ENCODE assay signal across 9 cellular contexts in genomic region chr2:160293401-160293911, GRCh38.
A peak's percentile ranks its signal among the peaks of the same experiment; 100 is the strongest.
DNase-seq lines count a peak whose midpoint lies in the region; ATAC-seq and TF ChIP-seq lines count a peak whose summit lies in the region.
"Had no signal": no experiment of that assay in that cellular context is flagged by ENCODE, and none has a peak within 500 bp of the region (broad histone marks: within the 10 kb centered on the region; RNA-seq: fewer than 3 reads in every experiment).

No MANE protein-coding gene starts in this region.

- no peaks in the 10 kb centered on the region for H3K9me3 Mint-ChIP-seq in neural crest cell
- H3K9me3 Mint-ChIP-seq in activated CD4-positive, alpha-beta memory T cell treated with anti-CD3 and anti-CD28 coated beads, Interleukin-2, amount 10 ng/mL, durations not matched to agents 7 days and 5 days = no peaks in the 10 kb centered on the region

- intact Hi-C loops in head of caudate nucleus (cut with DNase I) = no loop called here

- peaks cover 21% of the 10 kb centered on the region for H3K4me1 Mint-ChIP-seq in neural crest cell
- H3K4me1 Mint-ChIP-seq in activated CD4-positive, alpha-beta memory T cell treated with anti-CD3 and anti-CD28 coated beads, Interleukin-2, amount 10 ng/mL, durations not matched to agents 7 days and 5 days = peaks cover 49% of the 10 kb centered on the region

- TF ChIP-seq CTCF in AG09319 (IDR thresholded peaks at IDR 0.05; ENCODE audit: low read depth, low read length) = no peak
- no peak for TF ChIP-seq CTCF in fibroblast of mammary gland (conservative IDR thresholded peaks at IDR 0.05; ENCODE audit: control insufficient read depth, insufficient read depth, low read depth, low read length)
- TF ChIP-seq CTCF in neural crest cell (conservative IDR thresholded peaks at IDR 0.05) = no peak

- no peak for ATAC-seq in HG03469 (IDR thresholded peaks at IDR 0.05; ENCODE audit: unreplicated experiment)

- H3K4me3 Mint-ChIP-seq in neural crest cell = no peak overlapping the region
- H3K4me3 Mint-ChIP-seq in activated CD4-positive, alpha-beta memory T cell treated with anti-CD3 and anti-CD28 coated beads, Interleukin-2, amount 10 ng/mL, durations not matched to agents 7 days and 5 days = no peak overlapping the region

- CTCF ChIA-PET in activated CD4-positive, alpha-beta memory T cell treated with anti-CD3 and anti-CD28 coated beads, Interleukin-2, amount 10 ng/mL, durations not matched to agents 7 days and 5 days (lab: Charles Lee) = interaction anchor here (0.9 to 1.5 kb wide), 3 partner anchors 17 to 23 kb away, joined by 3 to 5 read pairs (median 4); no protein-coding TSS in a partner anchor

- POLR2A ChIA-PET in activated CD4-positive, alpha-beta memory T cell treated with anti-CD3 and anti-CD28 coated beads, Interleukin-2, amount 10 ng/mL, durations not matched to agents 7 days and 5 days (lab: Charles Lee) = interaction anchor here (2.1 kb wide), 1 partner anchor 9 kb away, joined by 5 read pairs; no protein-coding TSS in a partner anchor

- DNase-seq in AG09319 (ENCODE audit: extremely low read depth, low read depth) (peak; percentile 54), RPMI7951 (ENCODE audit: low read depth) (peak; percentile 98), fibroblast of mammary gland (ENCODE audit: low read depth) (peak; percentile 93), neural crest cell (ENCODE audit: low read depth, low spot score) (no peak), head of caudate nucleus (no peak)
- DNase-seq in stimulated activated CD4-positive, alpha-beta T cell treated with anti-CD3 and anti-CD28 coated beads, Interleukin-4, amount 100 ng/mL, for 1 hour = no peak
- no peak for DNase-seq in activated CD4-positive, alpha-beta memory T cell treated with anti-CD3 and anti-CD28 coated beads, Interleukin-2, amount 10 ng/mL, durations not matched to agents 7 days and 5 days

- peak overlapping the region; percentile 78 for H3K27ac Mint-ChIP-seq in neural crest cell (ENCODE audit: unreplicated experiment)
- no peak overlapping the region for H3K27ac Mint-ChIP-seq in activated CD4-positive, alpha-beta memory T cell treated with anti-CD3 and anti-CD28 coated beads, Interleukin-2, amount 10 ng/mL, durations not matched to agents 7 days and 5 days

- no peak overlapping the region for H3K4me3 ChIP-seq in fibroblast of mammary gland (ENCODE audit: control insufficient read depth, low read depth, low read length)

- peaks cover 3% of the 10 kb centered on the region for H3K36me3 Mint-ChIP-seq in neural crest cell (ENCODE audit: low read depth)
- H3K36me3 Mint-ChIP-seq in activated CD4-positive, alpha-beta memory T cell treated with anti-CD3 and anti-CD28 coated beads, Interleukin-2, amount 10 ng/mL, durations not matched to agents 7 days and 5 days (ENCODE audit: low read depth) = peaks cover 69% of the 10 kb centered on the region

- no peaks in the 10 kb centered on the region for H3K27me3 Mint-ChIP-seq in neural crest cell (ENCODE audit: low read depth)
- no peaks in the 10 kb centered on the region for H3K27me3 Mint-ChIP-seq in activated CD4-positive, alpha-beta memory T cell treated with anti-CD3 and anti-CD28 coated beads, Interleukin-2, amount 10 ng/mL, durations not matched to agents 7 days and 5 days
- H3K27me3 Mint-ChIP-seq: progenitor cell of endocrine pancreas had no signal

Comparison
In these comparisons a context has a peak if more than half of its experiments do, and no peak if none do; other contexts are left out.
1. DNase-seq: peak in AG09319 (single experiment), RPMI7951 (single experiment) and fibroblast of mammary gland (single experiment); none in neural crest cell (single experiment), stimulated activated CD4-positive, alpha-beta T cell treated with anti-CD3 and anti-CD28 coated beads, Interleukin-4, amount 100 ng/mL, for 1 hour (single experiment), head of caudate nucleus (0 of 42) and activated CD4-positive, alpha-beta memory T cell treated with anti-CD3 and anti-CD28 coated beads, Interleukin-2, amount 10 ng/mL, durations not matched to agents 7 days and 5 days (single experiment).